Comparison of ENCODE assay signal across 18 cellular contexts in genomic region chr1:162196387-162196786, GRCh38.
"Had no signal": no experiment of that assay in that cellular context is flagged by ENCODE, and none has a peak within 500 bp of the region (broad histone marks: within the 10 kb centered on the region; RNA-seq: fewer than 3 reads in every experiment).

No MANE protein-coding gene starts in this region.

- H3K27ac Mint-ChIP-seq: activated T-helper 2 cell treated with anti-CD3 and anti-CD28 coated beads, Interferon-gamma antibody, Interleukin-2, Interleukin-4, amounts not matched to agents 10 μg/mL and 5 μg/mL and 100 μg/mL, durations not matched to agents 14 hours and 24 hours and 36 hours; mesothelial cell of epicardium; naive B cell; stimulated activated naive B cell treated with anti-CD40 and anti-IgM and Interleukin-4, amounts not matched to agents 10 μg/mL and 1 μg/mL and 100 μg/mL, for 72 hours; T-cell had no signal

- H3K4me1 Mint-ChIP-seq: naive B cell; stimulated activated naive B cell treated with anti-CD40 and anti-IgM and Interleukin-4, amounts not matched to agents 10 μg/mL and 1 μg/mL and 100 μg/mL, for 72 hours; T-cell had no signal

- H3K27me3 ChIP-seq: dorsolateral prefrontal cortex, pancreas, thyroid gland, uterus had no signal

- H3K36me3 ChIP-seq: lower lobe of right lung, pancreas, thyroid gland, uterus had no signal

- H3K9me3 ChIP-seq: lower lobe of right lung, pancreas, thyroid gland, uterus had no signal

- ATAC-seq: lower lobe of right lung; stimulated activated naive B cell treated with anti-CD40 and anti-IgM and Interleukin-4, amounts not matched to agents 10 μg/mL and 1 μg/mL and 100 μg/mL, for 72 hours; T-cell had no signal

- H3K9me3 Mint-ChIP-seq: activated T-helper 2 cell treated with anti-CD3 and anti-CD28 coated beads, Interferon-gamma antibody, Interleukin-2, Interleukin-4, amounts not matched to agents 10 μg/mL and 5 μg/mL and 100 μg/mL, durations not matched to agents 14 hours and 24 hours and 36 hours; naive B cell; stimulated activated naive B cell treated with anti-CD40 and anti-IgM and Interleukin-4, amounts not matched to agents 10 μg/mL and 1 μg/mL and 100 μg/mL, for 72 hours; T-cell had no signal

- H3K36me3 Mint-ChIP-seq: mesothelial cell of epicardium; naive B cell; stimulated activated naive B cell treated with anti-CD40 and anti-IgM and Interleukin-4, amounts not matched to agents 10 μg/mL and 1 μg/mL and 100 μg/mL, for 72 hours; T-cell had no signal

- H3K4me3 Mint-ChIP-seq: mesothelial cell of epicardium; naive B cell; stimulated activated naive B cell treated with anti-CD40 and anti-IgM and Interleukin-4, amounts not matched to agents 10 μg/mL and 1 μg/mL and 100 μg/mL, for 72 hours; T-cell had no signal

- DNase-seq: activated CD4-positive, alpha-beta T cell treated with anti-CD3 and anti-CD28 coated beads, Interleukin-2, amount 50 U/mL, for 4 hours; activated CD4-positive, CD25-positive, alpha-beta regulatory T cell treated with anti-CD3 and anti-CD28 coated beads, Interleukin-2, amount 50 U/mL, for 72 hours; activated naive CD4-positive, alpha-beta T cell treated with anti-CD3 and anti-CD28 coated beads, Interleukin-2, amount 50 U/mL, for 16 hours; activated T-cell treated with anti-CD3 and anti-CD28 coated beads for 4 hours; dorsolateral prefrontal cortex; hypothalamus; lower lobe of right lung; naive B cell; pancreas; stimulated activated CD4-positive, alpha-beta T cell treated with anti-CD3 and anti-CD28 coated beads, Interleukin-15, amount 100 ng/mL, for 24 hours; stimulated activated CD4-positive, alpha-beta T cell treated with anti-CD3 and anti-CD28 coated beads, Interleukin-4, amount 100 ng/mL, for 1 hour; stimulated activated naive B cell treated with anti-CD40 and anti-IgM and Interleukin-4, amounts not matched to agents 10 μg/mL and 1 μg/mL and 100 μg/mL, for 72 hours; T-cell; T-helper 9 cell; thyroid gland; uterus had no signal

- H3K27ac ChIP-seq: dorsolateral prefrontal cortex, lower lobe of right lung, thyroid gland, uterus had no signal

- H3K4me1 ChIP-seq: uterus had no signal

- H3K4me3 ChIP-seq: dorsolateral prefrontal cortex, lower lobe of right lung, pancreas, thyroid gland, uterus had no signal

- FAIRE-seq: pancreas had no signal
